In genomic region chr9:104869801-104870200, GRCh38 we compare ENCODE assay signal across 12 cellular contexts. TPM values are rescaled to one million over a fixed set of nuclear protein-coding genes. Genes with fewer than 3 reads are reported as not detected.
DNase-seq lines count a peak whose midpoint lies in the region; ATAC-seq, FAIRE-seq and TF ChIP-seq lines count a peak whose summit lies in the region.
"Had no signal": no experiment of that assay in that cellular context is flagged by ENCODE, and none has a peak within 500 bp of the region (broad histone marks: within the 10 kb centered on the region; RNA-seq: fewer than 3 reads in every experiment).

No MANE protein-coding gene starts in this region.

- peak overlapping the region; percentile 34; the same call in 1 of the 2 replicates for H3K4me3 ChIP-seq in Karpas-422 (ENCODE audit: low read length)

- no peaks in the 10 kb centered on the region for H3K9me3 Mint-ChIP-seq in mesothelial cell of epicardium
- H3K9me3 Mint-ChIP-seq: activated B cell treated with CpG ODN at 0.5 μM for 24 hours; stimulated activated effector memory CD8-positive, alpha-beta T cell treated with anti-CD3 and anti-CD28 coated beads, Interleukin-12 subunit alpha, Interleukin-12 subunit beta, amount 100 ng/mL, for 72 hours had no signal

- no peaks in the 10 kb centered on the region for H3K27me3 Mint-ChIP-seq in mesothelial cell of epicardium (ENCODE audit: low read depth)
- H3K27me3 Mint-ChIP-seq: activated B cell treated with CpG ODN at 0.5 μM for 24 hours had no signal

- TF ChIP-seq CTCF in mesothelial cell of epicardium (IDR thresholded peaks at IDR 0.05; ENCODE audit: unreplicated experiment) = no peak

- peak overlapping the region; percentile 53 for H3K9ac ChIP-seq in Karpas-422 (ENCODE audit: low read length)

- H3K4me1 Mint-ChIP-seq in mesothelial cell of epicardium = peaks cover 48% of the 10 kb centered on the region
- H3K4me1 Mint-ChIP-seq: stimulated activated effector memory CD8-positive, alpha-beta T cell treated with anti-CD3 and anti-CD28 coated beads, Interleukin-12 subunit alpha, Interleukin-12 subunit beta, amount 100 ng/mL, for 72 hours had no signal

- in situ Hi-C loops in KBM-7 (cut with MboI; ENCODE audit: low pct_unique_long_range_greater_than_20kb, low sequenced_read_pairs) = no loop called here

- H3K4me3 Mint-ChIP-seq in mesothelial cell of epicardium = no peak overlapping the region
- H3K4me3 Mint-ChIP-seq: stimulated activated effector memory CD8-positive, alpha-beta T cell treated with anti-CD3 and anti-CD28 coated beads, Interleukin-12 subunit alpha, Interleukin-12 subunit beta, amount 100 ng/mL, for 72 hours had no signal

- H3K27ac Mint-ChIP-seq in mesothelial cell of epicardium = peak overlapping the region; percentile 90
- H3K27ac Mint-ChIP-seq: activated B cell treated with CpG ODN at 0.5 μM for 24 hours; stimulated activated effector memory CD8-positive, alpha-beta T cell treated with anti-CD3 and anti-CD28 coated beads, Interleukin-12 subunit alpha, Interleukin-12 subunit beta, amount 100 ng/mL, for 72 hours had no signal

- no peaks in the 10 kb centered on the region for H3K9me2 ChIP-seq in Karpas-422 (replicated peaks; ENCODE audit: insufficient read depth, low read length)

- no peaks in the 10 kb centered on the region for H3K9me3 ChIP-seq in Karpas-422 (ENCODE audit: low read length)

- H3K27ac ChIP-seq in Karpas-422 (ENCODE audit: low read length) (peak overlapping the region; percentile 89), caudate nucleus (ENCODE audit: low read depth, low read length) (peak overlapping the region; percentile 67), substantia nigra (ENCODE audit: low read depth, low read length, poor library complexity, severe bottlenecking) (peak overlapping the region; percentile 14)

- peaks cover 7% of the 10 kb centered on the region for H3K36me3 Mint-ChIP-seq in mesothelial cell of epicardium
- H3K36me3 Mint-ChIP-seq: stimulated activated effector memory CD8-positive, alpha-beta T cell treated with anti-CD3 and anti-CD28 coated beads, Interleukin-12 subunit alpha, Interleukin-12 subunit beta, amount 100 ng/mL, for 72 hours had no signal

- FAIRE-seq in urothelium cell line (lab: Jason Lieb, UNC) = no peak

- DNase-seq in Karpas-422 (no peak), caudate nucleus (lab: John Stamatoyannopoulos, UW) (no peak), mesothelial cell of epicardium (ENCODE audit: low spot score in 2 of 2, unreplicated experiment in 2 of 2) (no peak), substantia nigra (lab: John Stamatoyannopoulos, UW) (no peak), KBM-7 (no peak), urothelium cell line (ENCODE audit: low spot score) (no peak)
- DNase-seq: activated B cell treated with CpG ODN at 0.5 μM for 24 hours; activated T-cell treated with anti-CD3 and anti-CD28 coated beads for 4 hours; stimulated activated CD4-positive, alpha-beta T cell treated with anti-CD3 and anti-CD28 coated beads, Interleukin-2, amount 100 ng/mL, for 24 hours had no signal

- H3K27me3 ChIP-seq in Karpas-422 (ENCODE audit: low read length) = no peaks in the 10 kb centered on the region

- peaks cover 61% of the 10 kb centered on the region for H3K4me1 ChIP-seq in Karpas-422 (ENCODE audit: low read length)

- H2AFZ ChIP-seq in Karpas-422 (ENCODE audit: low read length) = no peak overlapping the region

- H4K20me1 ChIP-seq in Karpas-422 (ENCODE audit: insufficient read depth, low read depth, low read length) = no peaks in the 10 kb centered on the region

- no peak for ATAC-seq in HG02973 (IDR thresholded peaks at IDR 0.05; ENCODE audit: unreplicated experiment)
- no peak for ATAC-seq in GM18867 (IDR thresholded peaks at IDR 0.05; ENCODE audit: unreplicated experiment)
- ATAC-seq: stimulated activated effector memory CD8-positive, alpha-beta T cell treated with anti-CD3 and anti-CD28 coated beads, Interleukin-12 subunit alpha, Interleukin-12 subunit beta, amount 100 ng/mL, for 72 hours had no signal

- H3K36me3 ChIP-seq in Karpas-422 (ENCODE audit: insufficient read depth, low read length) = no peaks in the 10 kb centered on the region

- H3K4me2 ChIP-seq in Karpas-422 (ENCODE audit: low read depth, low read length, poor library complexity, severe bottlenecking) = peak overlapping the region; percentile 65

- H3K79me2 ChIP-seq in Karpas-422 (ENCODE audit: low read length) = no peaks in the 10 kb centered on the region

RNA-seq across cellular contexts. Expression of gene ABCA1, which starts 58.2 kb away (rescaled TPM):
- total RNA-seq in Karpas-422 (2014; rRNA removed; shearing (Covaris generic); ENCODE audit: low replicate concordance) = 2.6 and 4.7 TPM in 2 replicates
- total RNA-seq in mesothelial cell of epicardium = 35.3 to 39.9 TPM (median 37.3 TPM) in 3 replicates

Comparison
In these comparisons a context has a peak if more than half of its experiments do, and no peak if none do; other contexts are left out.
1. H3K27ac ChIP-seq: peak in every context shown above with its lines; median percentile 89 in Karpas-422; 67 in caudate nucleus; 14 in substantia nigra.